ENCODE assay signal across 8 cellular contexts in the genomic region with DNA sequence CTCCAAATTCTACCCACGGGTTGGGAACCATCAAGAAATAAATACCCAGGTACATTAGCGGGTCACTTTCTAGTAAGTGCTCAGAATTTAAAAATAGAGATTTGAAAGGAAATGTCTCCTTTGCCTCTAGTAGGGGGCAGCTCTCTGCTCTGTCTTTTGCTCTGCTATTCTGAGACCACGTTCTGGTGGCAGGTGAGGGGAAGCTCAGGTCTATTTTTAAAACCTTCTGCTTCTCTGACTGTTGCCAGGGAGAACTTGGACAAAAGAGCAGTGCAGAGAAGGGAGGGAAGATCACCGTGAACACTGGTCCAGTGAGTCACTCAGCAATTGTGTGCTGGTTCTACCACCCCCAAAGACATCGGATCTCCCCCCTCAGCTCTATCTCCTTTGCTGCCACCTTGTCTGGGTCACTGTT.
DNase-seq lines count a peak whose midpoint lies in the region; ATAC-seq and TF ChIP-seq lines count a peak whose summit lies in the region.

No MANE protein-coding gene starts in this region.

- ATAC-seq in GM21360 (IDR thresholded peaks at IDR 0.05; ENCODE audit: unreplicated experiment) (peak; percentile 49), HG03442 (IDR thresholded peaks at IDR 0.05; ENCODE audit: unreplicated experiment) (peak; percentile 44)

- H3K27me3 Mint-ChIP-seq in mesothelial cell of epicardium (ENCODE audit: low read depth), result peaks cover 14% of the 10 kb centered on the region

- DNase-seq in G401 (ENCODE audit: low spot score) (peak; percentile 97), fibroblast of pulmonary artery (ENCODE audit: low read depth) (peak; percentile 26), mesothelial cell of epicardium (ENCODE audit: low spot score in 2 of 2, unreplicated experiment in 2 of 2) (no peak), NCI-H2171 (lab: John Stamatoyannopoulos, UW) (no peak), NCI-H2107 (lab: John Stamatoyannopoulos, UW) (no peak)
- DNase-seq in stimulated activated CD4-positive, alpha-beta T cell treated with anti-CD3 and anti-CD28 coated beads, Interleukin-4, amount 100 ng/mL, for 4 hours, result no peak

- H3K4me1 Mint-ChIP-seq in mesothelial cell of epicardium, result peaks cover 10% of the 10 kb centered on the region

- no peak overlapping the region for H3K4me3 ChIP-seq in fibroblast of pulmonary artery (replicated peaks; ENCODE audit: low read depth, low read length)

- in situ Hi-C loops in G401 (cut with HindIII; ENCODE audit: low sequenced_read_pairs), result no loop called here

- no peaks in the 10 kb centered on the region for H3K9me3 Mint-ChIP-seq in mesothelial cell of epicardium

- TF ChIP-seq CTCF in fibroblast of pulmonary artery (IDR thresholded peaks at IDR 0.05; ENCODE audit: low read length, missing control alignments) (no peak), mesothelial cell of epicardium (IDR thresholded peaks at IDR 0.05; ENCODE audit: unreplicated experiment) (no peak)

- H3K4me3 Mint-ChIP-seq in mesothelial cell of epicardium, result no peak overlapping the region

- H3K27ac Mint-ChIP-seq in mesothelial cell of epicardium, result no peak overlapping the region

- no peaks in the 10 kb centered on the region for H3K36me3 Mint-ChIP-seq in mesothelial cell of epicardium

Comparison
In these comparisons a context has a peak if more than half of its experiments do, and no peak if none do; other contexts are left out.
1. DNase-seq: peak in G401 (single experiment) and fibroblast of pulmonary artery (single experiment); none in mesothelial cell of epicardium (0 of 2), NCI-H2171 (single experiment), stimulated activated CD4-positive, alpha-beta T cell treated with anti-CD3 and anti-CD28 coated beads, Interleukin-4, amount 100 ng/mL, for 4 hours (0 of 2) and NCI-H2107 (single experiment).